12 cellular contexts compared by ENCODE assay signal in the genomic region with DNA sequence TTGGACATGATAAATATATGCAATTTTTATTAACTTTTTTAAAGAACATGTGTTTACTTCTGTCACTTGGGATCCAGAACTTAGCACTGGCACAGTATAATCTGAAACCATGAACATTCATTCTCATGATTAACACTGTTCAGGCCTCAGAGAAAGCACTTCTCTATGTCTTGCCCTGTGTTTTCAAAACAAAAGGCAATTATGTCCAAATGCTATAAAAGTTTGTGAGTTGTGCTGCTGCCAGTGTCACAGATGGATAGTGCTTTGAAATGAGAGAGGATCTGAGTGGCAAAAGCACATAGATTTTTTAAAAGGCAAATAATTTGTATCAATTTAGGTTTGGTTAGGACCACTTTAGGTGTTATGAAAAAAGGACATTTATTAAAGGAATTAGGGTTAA.
DNase-seq lines count a peak whose midpoint lies in the region; TF ChIP-seq lines count a peak whose summit lies in the region.
"Had no signal": no experiment of that assay in that cellular context is flagged by ENCODE, and none has a peak within 500 bp of the region (broad histone marks: within the 10 kb centered on the region; RNA-seq: fewer than 3 reads in every experiment).

No MANE protein-coding gene starts in this region.

- no peak overlapping the region for H3K4me3 Mint-ChIP-seq in neural progenitor cell
- H3K4me3 Mint-ChIP-seq: CD8-positive, alpha-beta memory T cell had no signal

- TF ChIP-seq CTCF in dorsolateral prefrontal cortex (IDR thresholded peaks at IDR 0.05 in 54 of 56, conservative IDR thresholded peaks at IDR 0.05 in 2 of 56; ENCODE audit: low read depth in 1 of 56, partially characterized antibody in 56 of 56) (peak in 3 of 56 donors; percentile 8 to 17 (median 9)), neural progenitor cell (IDR thresholded peaks at IDR 0.05) (no peak)

- H3K79me2 ChIP-seq in neural progenitor cell (ENCODE audit: low read depth): no peaks in the 10 kb centered on the region

- no peak overlapping the region for H3K27ac Mint-ChIP-seq in neural progenitor cell
- H3K27ac Mint-ChIP-seq: CD8-positive, alpha-beta memory T cell had no signal

- H3K27ac ChIP-seq in dorsolateral prefrontal cortex: peak overlapping the region; percentile 46 to 97 (median 88)
- H3K27ac ChIP-seq in neural progenitor cell: no peak overlapping the region
- H3K27ac ChIP-seq: 22Rv1, BLaER1, GM23248 had no signal

- no peaks in the 10 kb centered on the region for H3K4me1 Mint-ChIP-seq in neural progenitor cell
- H3K4me1 Mint-ChIP-seq: CD8-positive, alpha-beta memory T cell had no signal

- H4K20me1 ChIP-seq in neural progenitor cell (ENCODE audit: low read depth): no peaks in the 10 kb centered on the region
- H4K20me1 ChIP-seq: BLaER1 had no signal

- no peaks in the 10 kb centered on the region for H3K9me3 ChIP-seq in neural progenitor cell (ENCODE audit: low read depth)
- H3K9me3 ChIP-seq: BLaER1 had no signal

- no peaks in the 10 kb centered on the region for H3K4me1 ChIP-seq in neural progenitor cell
- H3K4me1 ChIP-seq: BLaER1 had no signal

- no peaks in the 10 kb centered on the region for H3K9me3 Mint-ChIP-seq in neural progenitor cell

- H3K36me3 Mint-ChIP-seq in neural progenitor cell: no peaks in the 10 kb centered on the region
- H3K36me3 Mint-ChIP-seq: CD8-positive, alpha-beta memory T cell had no signal

- intact Hi-C loops in dorsolateral prefrontal cortex (cut with DNase I): loop anchor here in 1 of 2 donors (10.0 kb wide), 1 partner anchor 65 kb away; no protein-coding TSS in a partner anchor

- H3K4me3 ChIP-seq in dorsolateral prefrontal cortex (peak overlapping the region in 4 of 59 donors; percentile 0 to 24 (median 6)), neural progenitor cell (no peak overlapping the region)
- H3K4me3 ChIP-seq: BLaER1, GM23248 had no signal

- no peak overlapping the region for H3K9ac ChIP-seq in neural progenitor cell
- H3K9ac ChIP-seq: BLaER1, GM23248 had no signal

- H3K27me3 Mint-ChIP-seq in neural progenitor cell (ENCODE audit: insufficient read depth, low read depth): peaks cover 2% of the 10 kb centered on the region
- H3K27me3 Mint-ChIP-seq: CD8-positive, alpha-beta memory T cell had no signal

- H2AFZ ChIP-seq in neural progenitor cell (replicated peaks): no peak overlapping the region
- H2AFZ ChIP-seq: GM23248 had no signal

- no peaks in the 10 kb centered on the region for H3K27me3 ChIP-seq in dorsolateral prefrontal cortex
- H3K27me3 ChIP-seq in neural progenitor cell: no peaks in the 10 kb centered on the region
- H3K27me3 ChIP-seq: BLaER1 had no signal

- H3K4me2 ChIP-seq in neural progenitor cell: no peak overlapping the region
- H3K4me2 ChIP-seq: BLaER1 had no signal

- DNase-seq in Ammon's horn (ENCODE audit: low spot score) (peak; percentile 72), dorsolateral prefrontal cortex (peak in 1 of 10 donors; percentile 28), inferior parietal cortex (ENCODE audit: extremely low spot score) (peak; percentile 62), pons (ENCODE audit: low spot score) (peak; percentile 93), T-helper 1 cell (no peak), neural progenitor cell (ENCODE audit: low spot score) (no peak), activated T-cell treated with anti-CD3 and anti-CD28 coated beads for 4 hours (no peak)
- no peak for DNase-seq in stimulated activated CD4-positive, alpha-beta T cell treated with anti-CD3 and anti-CD28 coated beads, Interleukin-15, amount 100 ng/mL, for 24 hours
- DNase-seq: CD8-positive, alpha-beta memory T cell; GM23248 had no signal

- no peaks in the 10 kb centered on the region for H3K36me3 ChIP-seq in neural progenitor cell
- H3K36me3 ChIP-seq: BLaER1 had no signal

- no peaks in the 10 kb centered on the region for H3F3A ChIP-seq in neural progenitor cell (ENCODE audit: low read depth)

Comparison
In these comparisons a context has a peak if more than half of its experiments do, and no peak if none do; other contexts are left out.
1. DNase-seq: peak in Ammon's horn (single experiment), inferior parietal cortex (single experiment) and pons (single experiment); none in T-helper 1 cell (0 of 5), stimulated activated CD4-positive, alpha-beta T cell treated with anti-CD3 and anti-CD28 coated beads, Interleukin-15, amount 100 ng/mL, for 24 hours (single experiment), neural progenitor cell (single experiment) and activated T-cell treated with anti-CD3 and anti-CD28 coated beads for 4 hours (single experiment).